5 cellular contexts compared by ENCODE assay signal in genomic region chr5:49530-49929, GRCh38. TPM values are rescaled to one million over a fixed set of nuclear protein-coding genes. Genes with fewer than 3 reads are reported as not detected.
"Had no signal": no experiment of that assay in that cellular context is flagged by ENCODE, and none has a peak within 500 bp of the region (broad histone marks: within the 10 kb centered on the region; RNA-seq: fewer than 3 reads in every experiment).

No MANE protein-coding gene starts in this region.

RNA-seq across cellular contexts. Expression of gene PLEKHG4B, which starts 42.4 kb away (rescaled TPM):
- total RNA-seq: dermis blood vessel endothelial cell, gastrocnemius medialis, left ventricle myocardium superior had no signal
- polyA plus RNA-seq: keratinocyte; naive thymus-derived CD4-positive, alpha-beta T cell had no signal
